Comparison of ENCODE assay signal across 11 cellular contexts in genomic region chr12:124321556-124322270, GRCh38. TPM values are rescaled to one million over a fixed set of nuclear protein-coding genes. Genes with fewer than 3 reads are reported as not detected.
DNase-seq lines count a peak whose midpoint lies in the region; ATAC-seq, FAIRE-seq and TF ChIP-seq lines count a peak whose summit lies in the region.
"Had no signal": no experiment of that assay in that cellular context is flagged by ENCODE, and none has a peak within 500 bp of the region (broad histone marks: within the 10 kb centered on the region; RNA-seq: fewer than 3 reads in every experiment).

No MANE protein-coding gene starts in this region.

- ATAC-seq in GM23338 (peak; percentile 3; the same call in 2 of the 3 replicates), lower lobe of right lung (peak; percentile 6 to 28), GM18909 (IDR thresholded peaks at IDR 0.05; ENCODE audit: poor library complexity, unreplicated experiment) (no peak), HG03097 (IDR thresholded peaks at IDR 0.05; ENCODE audit: low FRiP score, unreplicated experiment) (no peak)

- H3K9me2 ChIP-seq in GM23338 (ENCODE audit: insufficient read depth): no peaks in the 10 kb centered on the region

- H3K4me1 Mint-ChIP-seq in GM23338: peaks cover 21% of the 10 kb centered on the region
- H3K4me1 Mint-ChIP-seq: T-cell had no signal

- peaks cover 14% of the 10 kb centered on the region for H3K9me3 ChIP-seq in WERI-Rb-1 (ENCODE audit: severe bottlenecking)
- H3K9me3 ChIP-seq in lower lobe of right lung: peaks cover 16% of the 10 kb centered on the region

- no peak overlapping the region for H2AFZ ChIP-seq in GM23338

- intact Hi-C loops in lower lobe of right lung (cut with DNase I): no loop called here

- peaks cover 50% of the 10 kb centered on the region for H3K36me3 Mint-ChIP-seq in GM23338 (ENCODE audit: low read depth)

- TF ChIP-seq CTCF in GM23338 (conservative IDR thresholded peaks at IDR 0.05; ENCODE audit: low read depth in 2 of 2): no peak
- no peak for TF ChIP-seq CTCF in WERI-Rb-1 (IDR thresholded peaks at IDR 0.05; ENCODE audit: low read depth, low read length)
- no peak for TF ChIP-seq CTCF in lower lobe of right lung (IDR thresholded peaks at IDR 0.05)

- FAIRE-seq in GM12891 (lab: Jason Lieb, UNC): no peak
- FAIRE-seq: urothelium cell line had no signal

- H3K4me2 ChIP-seq in GM23338: no peak overlapping the region

- H3K9me3 Mint-ChIP-seq in GM23338: peaks cover 33% of the 10 kb centered on the region

- H3K36me3 ChIP-seq in GM23338 (ENCODE audit: insufficient read depth) (peaks cover 13% of the 10 kb centered on the region; the same call in 1 of the 2 replicates), WERI-Rb-1 (peaks cover 27% of the 10 kb centered on the region), lower lobe of right lung (peaks cover 33% of the 10 kb centered on the region)

- H3K27me3 ChIP-seq in GM23338 (ENCODE audit: insufficient read depth) (no peaks in the 10 kb centered on the region), WERI-Rb-1 (ENCODE audit: insufficient read depth, low read depth, severe bottlenecking) (no peaks in the 10 kb centered on the region), lower lobe of right lung (ENCODE audit: low read depth) (no peaks in the 10 kb centered on the region)

- peaks cover 18% of the 10 kb centered on the region for H3K4me1 ChIP-seq in GM23338 (ENCODE audit: insufficient read depth)
- no peaks in the 10 kb centered on the region for H3K4me1 ChIP-seq in lower lobe of right lung

- peaks cover 36% of the 10 kb centered on the region for H3K27me3 Mint-ChIP-seq in GM23338 (ENCODE audit: insufficient read depth, low read depth, poor library complexity)
- H3K27me3 Mint-ChIP-seq: T-cell had no signal

- H3K27ac ChIP-seq in GM23338 (ENCODE audit: low read depth) (no peak overlapping the region), WERI-Rb-1 (0 out of 2 replicates have a peak overlapping the region, but pooled peaks have one; percentile 36), lower lobe of right lung (no peak overlapping the region)

- no peaks in the 10 kb centered on the region for H4K20me1 ChIP-seq in GM23338 (replicated peaks; ENCODE audit: insufficient read depth)

- peaks cover 9% of the 10 kb centered on the region; the same call in 1 of the 2 replicates for H3F3A ChIP-seq in GM23338 (replicated peaks; ENCODE audit: low read depth)

- H3K27ac Mint-ChIP-seq in GM23338: no peak overlapping the region
- H3K27ac Mint-ChIP-seq: T-cell had no signal

- H3K79me2 ChIP-seq in GM23338 (replicated peaks; ENCODE audit: insufficient read depth): no peaks in the 10 kb centered on the region

- DNase-seq in GM12891 (ENCODE audit: insufficient read length, low spot score): no peak
- DNase-seq in GM23338 (ENCODE audit: low spot score): no peak
- no peak for DNase-seq in WERI-Rb-1
- DNase-seq in lower lobe of right lung: no peak
- DNase-seq in NCI-H748 treated with DMSO at 0.1 percent for 48 hours (lab: John Stamatoyannopoulos, UW): no peak
- no peak for DNase-seq in GF-D8 (lab: John Stamatoyannopoulos, UW)
- DNase-seq: NCI-H524 treated with DMSO at 0.1 percent for 48 hours had no signal

- H3K4me3 ChIP-seq in GM23338 (no peak overlapping the region), WERI-Rb-1 (ENCODE audit: low read depth, low read length) (no peak overlapping the region), lower lobe of right lung (no peak overlapping the region)

- H3K4me3 Mint-ChIP-seq in GM23338: no peak overlapping the region
- H3K4me3 Mint-ChIP-seq: T-cell had no signal

- no peak for TF ChIP-seq POLR2A in GM12891 (IDR thresholded peaks at IDR 0.05; ENCODE audit: low read depth, low read length)

TF ChIP-seq in GM12891, 5 proteins besides CTCF, POLR2A, EP300 and RAD21:
- TF ChIP-seq PAX5 (IDR thresholded peaks at IDR 0.05; ENCODE audit: insufficient read depth, low read length, severe bottlenecking): no peak
- 0 out of 2 replicates have a peak, but pooled peaks have one; percentile 35 for TF ChIP-seq POU2F2 (IDR thresholded peaks at IDR 0.05; ENCODE audit: low read depth, low read length)
- TF ChIP-seq SPI1 (IDR thresholded peaks at IDR 0.05; ENCODE audit: low read depth, low read length): no peak
- no peak; the same call in 1 of the 2 replicates for TF ChIP-seq POLR2AphosphoS5 (IDR thresholded peaks at IDR 0.05; ENCODE audit: low read depth, low read length)
TF ChIP-seq in GM12891: peak in this region for 1.

TF ChIP-seq in GM23338, 12 proteins besides CTCF, POLR2A, EP300 and RAD21:
- TF ChIP-seq ZNF114 (CRISPR knock-in tag; IDR thresholded peaks at IDR 0.05): no peak
- TF ChIP-seq NANOG (IDR thresholded peaks at IDR 0.05; ENCODE audit: borderline replicate concordance): no peak
TF ChIP-seq in GM23338: peak in this region for 0.

RNA-seq across cellular contexts. Expression of gene RFLNA, which starts 26.8 kb away (rescaled TPM):
- not detected for polyA plus RNA-seq in GM12891 (2012; ENCODE audit: low read depth, missing spikeins)
- 16.2 and 20.4 TPM in 2 replicates for total RNA-seq in GM23338 (2014; rRNA removed; shearing (Covaris generic))
- polyA plus RNA-seq in GM23338 (2016; fragmentation: Nextera tagmentation; extraction: Ambion mirVana): 3.8 and 3.9 TPM in 2 replicates
- total RNA-seq in lower lobe of right lung: 0.50 TPM
- total RNA-seq: T-cell had no signal

Comparison
In these comparisons a context has a peak if more than half of its experiments do, and no peak if none do; other contexts are left out.
1. ATAC-seq: peak in GM23338 (single experiment) and lower lobe of right lung (2 of 2); none in GM18909 (single experiment) and HG03097 (single experiment).
2. RNA of gene RFLNA, which starts 26.8 kb away (total RNA-seq): 16.2 to 20.4 TPM in GM23338; 0.50 TPM in lower lobe of right lung (single experiment); every median in the first group is over 10 times any median in the second.